3 cellular contexts compared by ENCODE assay signal in the genomic region with DNA sequence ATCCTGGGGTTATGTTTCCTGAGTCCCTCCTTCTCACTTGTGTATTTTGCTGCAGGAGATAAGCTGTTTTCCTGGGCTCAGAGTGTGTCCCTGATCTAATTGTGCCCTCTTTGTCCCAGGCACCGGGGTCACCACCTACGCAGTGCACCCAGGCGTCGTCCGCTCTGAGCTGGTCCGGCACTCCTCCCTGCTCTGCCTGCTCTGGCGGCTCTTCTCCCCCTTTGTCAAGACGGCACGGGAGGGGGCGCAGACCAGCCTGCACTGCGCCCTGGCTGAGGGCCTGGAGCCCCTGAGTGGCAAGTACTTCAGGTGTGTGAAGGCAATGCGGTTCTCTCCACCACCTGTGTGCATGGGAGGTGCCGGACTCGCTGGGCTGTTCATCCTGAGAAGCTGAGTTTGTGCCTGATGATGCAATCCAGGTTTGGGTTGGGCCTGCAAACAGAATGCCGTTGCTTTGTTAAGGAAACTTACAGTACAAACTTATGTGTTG.
TF ChIP-seq lines count a peak whose summit lies in the region.

No MANE protein-coding gene starts in this region.

TF ChIP-seq in Ishikawa, 13 proteins besides CTCF, POLR2A, EP300 and RAD21:
- no peak for TF ChIP-seq TAF1 (IDR thresholded peaks at IDR 0.05; ENCODE audit: low read depth)
- TF ChIP-seq EGR1 (IDR thresholded peaks at IDR 0.05): no peak
- TF ChIP-seq CEBPB (IDR thresholded peaks at IDR 0.05): peak; percentile 78
- TF ChIP-seq, protein P1, sequence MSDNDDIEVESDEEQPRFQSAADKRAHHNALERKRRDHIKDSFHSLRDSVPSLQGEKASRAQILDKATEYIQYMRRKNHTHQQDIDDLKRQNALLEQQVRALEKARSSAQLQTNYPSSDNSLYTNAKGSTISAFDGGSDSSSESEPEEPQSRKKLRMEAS (IDR thresholded peaks at IDR 0.05): no peak
- no peak for TF ChIP-seq NFIC (IDR thresholded peaks at IDR 0.05)

TF ChIP-seq in endothelial cell of umbilical vein, 7 proteins besides CTCF, POLR2A, EP300 and RAD21:
- TF ChIP-seq FOS (IDR thresholded peaks at IDR 0.05; ENCODE audit: borderline replicate concordance, insufficient read depth, low read length) (no peak), GATA2 (IDR thresholded peaks at IDR 0.05; ENCODE audit: insufficient read depth, insufficient read length, low read depth, low read length) (no peak), EZH2 (IDR thresholded peaks at IDR 0.05; ENCODE audit: borderline replicate concordance, low read depth, low read length, severe bottlenecking) (peak; percentile 17), POLR2AphosphoS5 (IDR thresholded peaks at IDR 0.05; ENCODE audit: insufficient read depth, low read depth, low read length) (no peak), MYC (IDR thresholded peaks at IDR 0.05; ENCODE audit: low read depth, low read length) (no peak), JUN (IDR thresholded peaks at IDR 0.05; ENCODE audit: borderline replicate concordance, insufficient read depth, insufficient read length, low read depth) (no peak)
- TF ChIP-seq, protein P1 (IDR thresholded peaks at IDR 0.05; ENCODE audit: insufficient read depth, insufficient read length): no peak

TF ChIP-seq in HepG2, 621 proteins besides CTCF, POLR2A, EP300 and RAD21 (continues in another document):
- TF ChIP-seq BCL6 (CRISPR knock-in tag; IDR thresholded peaks at IDR 0.05): peak; percentile 7; the same call in 1 of the 2 replicates
- TF ChIP-seq, protein P2, sequence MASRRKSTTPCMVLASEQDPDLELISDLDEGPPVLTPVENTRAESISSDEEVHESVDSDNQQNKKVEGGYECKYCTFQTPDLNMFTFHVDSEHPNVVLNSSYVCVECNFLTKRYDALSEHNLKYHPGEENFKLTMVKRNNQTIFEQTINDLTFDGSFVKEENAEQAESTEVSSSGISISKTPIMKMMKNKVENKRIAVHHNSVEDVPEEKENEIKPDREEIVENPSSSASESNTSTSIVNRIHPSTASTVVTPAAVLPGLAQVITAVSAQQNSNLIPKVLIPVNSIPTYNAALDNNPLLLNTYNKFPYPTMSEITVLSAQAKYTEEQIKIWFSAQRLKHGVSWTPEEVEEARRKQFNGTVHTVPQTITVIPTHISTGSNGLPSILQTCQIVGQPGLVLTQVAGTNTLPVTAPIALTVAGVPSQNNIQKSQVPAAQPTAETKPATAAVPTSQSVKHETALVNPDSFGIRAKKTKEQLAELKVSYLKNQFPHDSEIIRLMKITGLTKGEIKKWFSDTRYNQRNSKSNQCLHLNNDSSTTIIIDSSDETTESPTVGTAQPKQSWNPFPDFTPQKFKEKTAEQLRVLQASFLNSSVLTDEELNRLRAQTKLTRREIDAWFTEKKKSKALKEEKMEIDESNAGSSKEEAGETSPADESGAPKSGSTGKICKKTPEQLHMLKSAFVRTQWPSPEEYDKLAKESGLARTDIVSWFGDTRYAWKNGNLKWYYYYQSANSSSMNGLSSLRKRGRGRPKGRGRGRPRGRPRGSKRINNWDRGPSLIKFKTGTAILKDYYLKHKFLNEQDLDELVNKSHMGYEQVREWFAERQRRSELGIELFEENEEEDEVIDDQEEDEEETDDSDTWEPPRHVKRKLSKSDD (CRISPR knock-in tag; IDR thresholded peaks at IDR 0.05; ENCODE audit: low read depth): no peak
- TF ChIP-seq, protein P3, sequence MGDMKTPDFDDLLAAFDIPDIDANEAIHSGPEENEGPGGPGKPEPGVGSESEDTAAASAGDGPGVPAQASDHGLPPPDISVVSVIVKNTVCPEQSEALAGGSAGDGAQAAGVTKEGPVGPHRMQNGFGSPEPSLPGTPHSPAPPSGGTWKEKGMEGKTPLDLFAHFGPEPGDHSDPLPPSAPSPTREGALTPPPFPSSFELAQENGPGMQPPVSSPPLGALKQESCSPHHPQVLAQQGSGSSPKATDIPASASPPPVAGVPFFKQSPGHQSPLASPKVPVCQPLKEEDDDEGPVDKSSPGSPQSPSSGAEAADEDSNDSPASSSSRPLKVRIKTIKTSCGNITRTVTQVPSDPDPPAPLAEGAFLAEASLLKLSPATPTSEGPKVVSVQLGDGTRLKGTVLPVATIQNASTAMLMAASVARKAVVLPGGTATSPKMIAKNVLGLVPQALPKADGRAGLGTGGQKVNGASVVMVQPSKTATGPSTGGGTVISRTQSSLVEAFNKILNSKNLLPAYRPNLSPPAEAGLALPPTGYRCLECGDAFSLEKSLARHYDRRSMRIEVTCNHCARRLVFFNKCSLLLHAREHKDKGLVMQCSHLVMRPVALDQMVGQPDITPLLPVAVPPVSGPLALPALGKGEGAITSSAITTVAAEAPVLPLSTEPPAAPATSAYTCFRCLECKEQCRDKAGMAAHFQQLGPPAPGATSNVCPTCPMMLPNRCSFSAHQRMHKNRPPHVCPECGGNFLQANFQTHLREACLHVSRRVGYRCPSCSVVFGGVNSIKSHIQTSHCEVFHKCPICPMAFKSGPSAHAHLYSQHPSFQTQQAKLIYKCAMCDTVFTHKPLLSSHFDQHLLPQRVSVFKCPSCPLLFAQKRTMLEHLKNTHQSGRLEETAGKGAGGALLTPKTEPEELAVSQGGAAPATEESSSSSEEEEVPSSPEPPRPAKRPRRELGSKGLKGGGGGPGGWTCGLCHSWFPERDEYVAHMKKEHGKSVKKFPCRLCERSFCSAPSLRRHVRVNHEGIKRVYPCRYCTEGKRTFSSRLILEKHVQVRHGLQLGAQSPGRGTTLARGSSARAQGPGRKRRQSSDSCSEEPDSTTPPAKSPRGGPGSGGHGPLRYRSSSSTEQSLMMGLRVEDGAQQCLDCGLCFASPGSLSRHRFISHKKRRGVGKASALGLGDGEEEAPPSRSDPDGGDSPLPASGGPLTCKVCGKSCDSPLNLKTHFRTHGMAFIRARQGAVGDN (CRISPR knock-in tag; IDR thresholded peaks at IDR 0.05): peak; percentile 96
- TF ChIP-seq REPIN1 (CRISPR knock-in tag; IDR thresholded peaks at IDR 0.05; ENCODE audit: borderline replicate concordance, low read depth): peak; percentile 53; the same call in 1 of the 2 replicates
- TF ChIP-seq, protein P4, sequence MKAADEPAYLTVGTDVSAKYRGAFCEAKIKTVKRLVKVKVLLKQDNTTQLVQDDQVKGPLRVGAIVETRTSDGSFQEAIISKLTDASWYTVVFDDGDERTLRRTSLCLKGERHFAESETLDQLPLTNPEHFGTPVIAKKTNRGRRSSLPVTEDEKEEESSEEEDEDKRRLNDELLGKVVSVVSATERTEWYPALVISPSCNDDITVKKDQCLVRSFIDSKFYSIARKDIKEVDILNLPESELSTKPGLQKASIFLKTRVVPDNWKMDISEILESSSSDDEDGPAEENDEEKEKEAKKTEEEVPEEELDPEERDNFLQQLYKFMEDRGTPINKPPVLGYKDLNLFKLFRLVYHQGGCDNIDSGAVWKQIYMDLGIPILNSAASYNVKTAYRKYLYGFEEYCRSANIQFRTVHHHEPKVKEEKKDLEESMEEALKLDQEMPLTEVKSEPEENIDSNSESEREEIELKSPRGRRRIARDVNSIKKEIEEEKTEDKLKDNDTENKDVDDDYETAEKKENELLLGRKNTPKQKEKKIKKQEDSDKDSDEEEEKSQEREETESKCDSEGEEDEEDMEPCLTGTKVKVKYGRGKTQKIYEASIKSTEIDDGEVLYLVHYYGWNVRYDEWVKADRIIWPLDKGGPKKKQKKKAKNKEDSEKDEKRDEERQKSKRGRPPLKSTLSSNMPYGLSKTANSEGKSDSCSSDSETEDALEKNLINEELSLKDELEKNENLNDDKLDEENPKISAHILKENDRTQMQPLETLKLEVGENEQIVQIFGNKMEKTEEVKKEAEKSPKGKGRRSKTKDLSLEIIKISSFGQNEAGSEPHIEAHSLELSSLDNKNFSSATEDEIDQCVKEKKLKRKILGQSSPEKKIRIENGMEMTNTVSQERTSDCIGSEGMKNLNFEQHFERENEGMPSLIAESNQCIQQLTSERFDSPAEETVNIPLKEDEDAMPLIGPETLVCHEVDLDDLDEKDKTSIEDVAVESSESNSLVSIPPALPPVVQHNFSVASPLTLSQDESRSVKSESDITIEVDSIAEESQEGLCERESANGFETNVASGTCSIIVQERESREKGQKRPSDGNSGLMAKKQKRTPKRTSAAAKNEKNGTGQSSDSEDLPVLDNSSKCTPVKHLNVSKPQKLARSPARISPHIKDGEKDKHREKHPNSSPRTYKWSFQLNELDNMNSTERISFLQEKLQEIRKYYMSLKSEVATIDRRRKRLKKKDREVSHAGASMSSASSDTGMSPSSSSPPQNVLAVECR (CRISPR knock-in tag; IDR thresholded peaks at IDR 0.05; ENCODE audit: borderline replicate concordance): peak; percentile 74
- TF ChIP-seq, protein P5, sequence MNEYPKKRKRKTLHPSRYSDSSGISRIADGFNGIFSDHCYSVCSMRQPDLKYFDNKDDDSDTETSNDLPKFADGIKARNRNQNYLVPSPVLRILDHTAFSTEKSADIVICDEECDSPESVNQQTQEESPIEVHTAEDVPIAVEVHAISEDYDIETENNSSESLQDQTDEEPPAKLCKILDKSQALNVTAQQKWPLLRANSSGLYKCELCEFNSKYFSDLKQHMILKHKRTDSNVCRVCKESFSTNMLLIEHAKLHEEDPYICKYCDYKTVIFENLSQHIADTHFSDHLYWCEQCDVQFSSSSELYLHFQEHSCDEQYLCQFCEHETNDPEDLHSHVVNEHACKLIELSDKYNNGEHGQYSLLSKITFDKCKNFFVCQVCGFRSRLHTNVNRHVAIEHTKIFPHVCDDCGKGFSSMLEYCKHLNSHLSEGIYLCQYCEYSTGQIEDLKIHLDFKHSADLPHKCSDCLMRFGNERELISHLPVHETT (CRISPR knock-in tag; conservative IDR thresholded peaks at IDR 0.05): no peak
- TF ChIP-seq, protein P6, sequence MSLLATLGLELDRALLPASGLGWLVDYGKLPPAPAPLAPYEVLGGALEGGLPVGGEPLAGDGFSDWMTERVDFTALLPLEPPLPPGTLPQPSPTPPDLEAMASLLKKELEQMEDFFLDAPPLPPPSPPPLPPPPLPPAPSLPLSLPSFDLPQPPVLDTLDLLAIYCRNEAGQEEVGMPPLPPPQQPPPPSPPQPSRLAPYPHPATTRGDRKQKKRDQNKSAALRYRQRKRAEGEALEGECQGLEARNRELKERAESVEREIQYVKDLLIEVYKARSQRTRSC (CRISPR knock-in tag; IDR thresholded peaks at IDR 0.05; ENCODE audit: low read depth): 0 out of 2 replicates have a peak, but pooled peaks have one; percentile 45
- peak; percentile 82; the same call in 1 of the 2 replicates for TF ChIP-seq CBX5 (CRISPR knock-in tag; IDR thresholded peaks at IDR 0.05; ENCODE audit: borderline replicate concordance)
- no peak for TF ChIP-seq ZBTB8A (CRISPR knock-in tag; IDR thresholded peaks at IDR 0.05; ENCODE audit: borderline replicate concordance, low read depth)
- TF ChIP-seq MEF2D (CRISPR knock-in tag; IDR thresholded peaks at IDR 0.05): peak; percentile 54; the same call in 1 of the 2 replicates
- TF ChIP-seq ATF1 (CRISPR knock-in tag; IDR thresholded peaks at IDR 0.05): no peak
- 0 out of 2 replicates have a peak, but pooled peaks have one; percentile 23 for TF ChIP-seq STAG1 (CRISPR knock-in tag; IDR thresholded peaks at IDR 0.05)
- TF ChIP-seq, protein P7, sequence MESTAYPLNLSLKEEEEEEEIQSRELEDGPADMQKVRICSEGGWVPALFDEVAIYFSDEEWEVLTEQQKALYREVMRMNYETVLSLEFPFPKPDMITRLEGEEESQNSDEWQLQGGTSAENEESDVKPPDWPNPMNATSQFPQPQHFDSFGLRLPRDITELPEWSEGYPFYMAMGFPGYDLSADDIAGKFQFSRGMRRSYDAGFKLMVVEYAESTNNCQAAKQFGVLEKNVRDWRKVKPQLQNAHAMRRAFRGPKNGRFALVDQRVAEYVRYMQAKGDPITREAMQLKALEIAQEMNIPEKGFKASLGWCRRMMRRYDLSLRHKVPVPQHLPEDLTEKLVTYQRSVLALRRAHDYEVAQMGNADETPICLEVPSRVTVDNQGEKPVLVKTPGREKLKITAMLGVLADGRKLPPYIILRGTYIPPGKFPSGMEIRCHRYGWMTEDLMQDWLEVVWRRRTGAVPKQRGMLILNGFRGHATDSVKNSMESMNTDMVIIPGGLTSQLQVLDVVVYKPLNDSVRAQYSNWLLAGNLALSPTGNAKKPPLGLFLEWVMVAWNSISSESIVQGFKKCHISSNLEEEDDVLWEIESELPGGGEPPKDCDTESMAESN (CRISPR knock-in tag; conservative IDR thresholded peaks at IDR 0.05): peak; percentile 69; the same call in 1 of the 2 replicates
- TF ChIP-seq ZNF546 (CRISPR knock-in tag; conservative IDR thresholded peaks at IDR 0.05): 0 out of 2 replicates have a peak, but pooled peaks have one; percentile 33
- TF ChIP-seq SPEN (CRISPR knock-in tag; IDR thresholded peaks at IDR 0.05; ENCODE audit: low read depth): peak; percentile 32; the same call in 1 of the 2 replicates
- peak; percentile 89 for TF ChIP-seq SALL1 (CRISPR knock-in tag; IDR thresholded peaks at IDR 0.05)
- peak; percentile 53; the same call in 1 of the 2 replicates for TF ChIP-seq NR2F6 (IDR thresholded peaks at IDR 0.05)
- TF ChIP-seq NR2F6 (CRISPR knock-in tag; IDR thresholded peaks at IDR 0.05): peak; percentile 17; the same call in 1 of the 2 replicates
- peak; percentile 54; the same call in 1 of the 2 replicates for TF ChIP-seq ZNF331 (CRISPR knock-in tag; IDR thresholded peaks at IDR 0.05)
- TF ChIP-seq ZSCAN31 (CRISPR knock-in tag; IDR thresholded peaks at IDR 0.05; ENCODE audit: low read depth): peak; percentile 36; the same call in 1 of the 2 replicates
- TF ChIP-seq, protein P8, sequence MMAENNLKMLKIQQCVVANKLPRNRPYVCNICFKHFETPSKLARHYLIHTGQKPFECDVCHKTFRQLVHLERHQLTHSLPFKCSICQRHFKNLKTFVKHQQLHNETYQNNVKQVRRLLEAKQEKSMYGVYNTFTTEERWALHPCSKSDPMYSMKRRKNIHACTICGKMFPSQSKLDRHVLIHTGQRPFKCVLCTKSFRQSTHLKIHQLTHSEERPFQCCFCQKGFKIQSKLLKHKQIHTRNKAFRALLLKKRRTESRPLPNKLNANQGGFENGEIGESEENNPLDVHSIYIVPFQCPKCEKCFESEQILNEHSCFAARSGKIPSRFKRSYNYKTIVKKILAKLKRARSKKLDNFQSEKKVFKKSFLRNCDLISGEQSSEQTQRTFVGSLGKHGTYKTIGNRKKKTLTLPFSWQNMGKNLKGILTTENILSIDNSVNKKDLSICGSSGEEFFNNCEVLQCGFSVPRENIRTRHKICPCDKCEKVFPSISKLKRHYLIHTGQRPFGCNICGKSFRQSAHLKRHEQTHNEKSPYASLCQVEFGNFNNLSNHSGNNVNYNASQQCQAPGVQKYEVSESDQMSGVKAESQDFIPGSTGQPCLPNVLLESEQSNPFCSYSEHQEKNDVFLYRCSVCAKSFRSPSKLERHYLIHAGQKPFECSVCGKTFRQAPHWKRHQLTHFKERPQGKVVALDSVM (CRISPR knock-in tag; IDR thresholded peaks at IDR 0.05): no peak
- TF ChIP-seq ZNF644 (CRISPR knock-in tag; IDR thresholded peaks at IDR 0.05; ENCODE audit: low read depth): peak; percentile 40; the same call in 1 of the 2 replicates
- no peak for TF ChIP-seq AKAP8 (CRISPR knock-in tag; IDR thresholded peaks at IDR 0.05)
- no peak for TF ChIP-seq ZFP36L1 (CRISPR knock-in tag; IDR thresholded peaks at IDR 0.05)
- TF ChIP-seq, protein P9, sequence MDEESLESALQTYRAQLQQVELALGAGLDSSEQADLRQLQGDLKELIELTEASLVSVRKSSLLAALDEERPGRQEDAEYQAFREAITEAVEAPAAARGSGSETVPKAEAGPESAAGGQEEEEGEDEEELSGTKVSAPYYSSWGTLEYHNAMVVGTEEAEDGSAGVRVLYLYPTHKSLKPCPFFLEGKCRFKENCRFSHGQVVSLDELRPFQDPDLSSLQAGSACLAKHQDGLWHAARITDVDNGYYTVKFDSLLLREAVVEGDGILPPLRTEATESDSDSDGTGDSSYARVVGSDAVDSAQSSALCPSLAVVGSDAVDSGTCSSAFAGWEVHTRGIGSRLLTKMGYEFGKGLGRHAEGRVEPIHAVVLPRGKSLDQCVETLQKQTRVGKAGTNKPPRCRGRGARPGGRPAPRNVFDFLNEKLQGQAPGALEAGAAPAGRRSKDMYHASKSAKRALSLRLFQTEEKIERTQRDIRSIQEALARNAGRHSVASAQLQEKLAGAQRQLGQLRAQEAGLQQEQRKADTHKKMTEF (CRISPR knock-in tag; IDR thresholded peaks at IDR 0.05): peak; percentile 43; the same call in 1 of the 2 replicates
- peak; percentile 52 for TF ChIP-seq FOSL2 (CRISPR knock-in tag; IDR thresholded peaks at IDR 0.05)
- peak; percentile 82 for TF ChIP-seq ZNF224 (CRISPR knock-in tag; IDR thresholded peaks at IDR 0.05)
